Comparison of ENCODE assay signal across 10 cellular contexts in the genomic region with DNA sequence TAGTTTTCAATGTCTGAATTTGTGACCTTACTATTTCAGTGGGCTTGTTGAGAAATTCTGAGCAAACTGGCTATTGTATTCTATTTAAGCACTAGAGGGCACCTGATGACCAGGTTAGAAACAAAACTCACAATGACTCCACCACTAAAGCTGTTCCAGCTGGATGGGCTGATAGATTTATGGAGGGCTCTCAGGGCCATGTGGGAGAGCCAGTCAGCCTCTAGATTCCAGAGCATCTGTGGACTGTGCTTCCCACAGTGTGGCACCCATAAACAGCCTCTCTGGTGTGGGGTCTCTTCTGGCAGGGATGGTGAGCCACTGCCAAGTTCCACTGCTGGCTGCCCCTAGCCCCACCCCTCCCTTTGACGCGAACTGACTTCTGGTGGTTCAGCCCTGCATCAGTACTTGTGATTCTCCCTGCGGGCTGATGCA. TPM values are rescaled to one million over a fixed set of nuclear protein-coding genes. Genes with fewer than 3 reads are reported as not detected.
A peak's percentile ranks its signal among the peaks of the same experiment; 100 is the strongest.
DNase-seq lines count a peak whose midpoint lies in the region; ATAC-seq and TF ChIP-seq lines count a peak whose summit lies in the region.
"Had no signal": no experiment of that assay in that cellular context is flagged by ENCODE, and none has a peak within 500 bp of the region (broad histone marks: within the 10 kb centered on the region; RNA-seq: fewer than 3 reads in every experiment).

No MANE protein-coding gene starts in this region.

- H3K4me3 Mint-ChIP-seq in activated CD4-positive, alpha-beta T cell treated with anti-CD3 and anti-CD28 coated beads for 36 hours = no peak overlapping the region
- H3K4me3 Mint-ChIP-seq in progenitor cell of endocrine pancreas (ENCODE audit: low read depth) = no peak overlapping the region
- H3K4me3 Mint-ChIP-seq: CD4-positive, CD25-positive, alpha-beta regulatory T cell had no signal

- peaks cover 0 to 11% of the 10 kb centered on the region in 2 donors for H3K9me3 ChIP-seq in right atrium auricular region

- no peaks in the 10 kb centered on the region for H3K27me3 Mint-ChIP-seq in activated CD4-positive, alpha-beta T cell treated with anti-CD3 and anti-CD28 coated beads for 36 hours
- H3K27me3 Mint-ChIP-seq in progenitor cell of endocrine pancreas = no peaks in the 10 kb centered on the region
- H3K27me3 Mint-ChIP-seq: CD4-positive, CD25-positive, alpha-beta regulatory T cell had no signal

- intact Hi-C loops in activated CD4-positive, alpha-beta T cell treated with anti-CD3 and anti-CD28 coated beads for 36 hours (cut with DNase I, micrococcal nuclease) = loop anchor here in 1 of 2 experiments (1.0 to 5.0 kb wide), 2 partner anchors 722 to 1766 kb away; no protein-coding TSS in a partner anchor

- no peak overlapping the region for H3K27ac ChIP-seq in right atrium auricular region
- H3K27ac ChIP-seq: parathyroid adenoma had no signal

- no peaks in the 10 kb centered on the region for H3K4me1 Mint-ChIP-seq in activated CD4-positive, alpha-beta T cell treated with anti-CD3 and anti-CD28 coated beads for 36 hours
- no peaks in the 10 kb centered on the region for H3K4me1 Mint-ChIP-seq in progenitor cell of endocrine pancreas (ENCODE audit: low read depth)
- H3K4me1 Mint-ChIP-seq: CD4-positive, CD25-positive, alpha-beta regulatory T cell had no signal

- H3K36me3 Mint-ChIP-seq in activated CD4-positive, alpha-beta T cell treated with anti-CD3 and anti-CD28 coated beads for 36 hours (ENCODE audit: low read depth) = no peaks in the 10 kb centered on the region
- H3K36me3 Mint-ChIP-seq in progenitor cell of endocrine pancreas (ENCODE audit: insufficient read depth) = no peaks in the 10 kb centered on the region
- H3K36me3 Mint-ChIP-seq: CD4-positive, CD25-positive, alpha-beta regulatory T cell had no signal

- no peak overlapping the region for H3K27ac Mint-ChIP-seq in activated CD4-positive, alpha-beta T cell treated with anti-CD3 and anti-CD28 coated beads for 36 hours
- H3K27ac Mint-ChIP-seq in progenitor cell of endocrine pancreas = no peak overlapping the region
- H3K27ac Mint-ChIP-seq: CD4-positive, CD25-positive, alpha-beta regulatory T cell had no signal

- DNase-seq in activated CD4-positive, alpha-beta T cell treated with anti-CD3 and anti-CD28 coated beads for 36 hours = no peak
- DNase-seq in activated CD4-positive, alpha-beta T cell treated with anti-CD3 and anti-CD28 coated beads for 1 hour = no peak
- DNase-seq in NCI-H524 (lab: John Stamatoyannopoulos, UW) (peak; percentile 88 to 96), dedifferentiated amniotic fluid mesenchymal stem cell (ENCODE audit: extremely low spot score) (peak; percentile 56), progenitor cell of endocrine pancreas (ENCODE audit: low spot score, unreplicated experiment) (no peak), right atrium auricular region (ENCODE audit: low spot score) (no peak)
- DNase-seq: CD4-positive, CD25-positive, alpha-beta regulatory T cell had no signal

- peaks cover 8% of the 10 kb centered on the region for H3K9me3 Mint-ChIP-seq in activated CD4-positive, alpha-beta T cell treated with anti-CD3 and anti-CD28 coated beads for 36 hours (ENCODE audit: low read depth)
- no peaks in the 10 kb centered on the region for H3K9me3 Mint-ChIP-seq in progenitor cell of endocrine pancreas (ENCODE audit: low read depth)

- POLR2A ChIA-PET in activated CD4-positive, alpha-beta T cell treated with anti-CD3 and anti-CD28 coated beads for 36 hours (lab: Charles Lee) = no interaction called here

- TF ChIP-seq CTCF in progenitor cell of endocrine pancreas (IDR thresholded peaks at IDR 0.05; ENCODE audit: unreplicated experiment) (peak; percentile 59), right atrium auricular region (IDR thresholded peaks at IDR 0.05) (peak in 1 of 2 donors; percentile 44)

- H3K4me1 ChIP-seq in right atrium auricular region = peaks cover 0 to 5% of the 10 kb centered on the region in 2 donors
- H3K4me1 ChIP-seq: parathyroid adenoma had no signal

- CTCF ChIA-PET in activated CD4-positive, alpha-beta T cell treated with anti-CD3 and anti-CD28 coated beads for 36 hours (lab: Charles Lee) = interaction anchor here (1.4 kb wide), 1 partner anchor 249 kb away, joined by 5 read pairs; no protein-coding TSS in a partner anchor

- ATAC-seq in activated CD4-positive, alpha-beta T cell treated with anti-CD3 and anti-CD28 coated beads for 36 hours = peak; percentile 44
- ATAC-seq in GM21786 (IDR thresholded peaks at IDR 0.05; ENCODE audit: unreplicated experiment) (no peak), HG03469 (IDR thresholded peaks at IDR 0.05; ENCODE audit: unreplicated experiment) (no peak)

- H3K36me3 ChIP-seq in right atrium auricular region = no peaks in the 10 kb centered on the region

- no peak overlapping the region for H3K4me3 ChIP-seq in right atrium auricular region

- H3K27me3 ChIP-seq in right atrium auricular region = no peaks in the 10 kb centered on the region

RNA-seq across cellular contexts. Expression of a gene that starts 29.2 kb away (rescaled TPM):
- not detected for total RNA-seq in activated CD4-positive, alpha-beta T cell treated with anti-CD3 and anti-CD28 coated beads for 36 hours
- total RNA-seq in progenitor cell of endocrine pancreas (not detected in 2 replicates), right atrium auricular region (not detected)
- total RNA-seq: CD4-positive, CD25-positive, alpha-beta regulatory T cell had no signal

Comparison
In these comparisons a context has a peak if more than half of its experiments do, and no peak if none do; other contexts are left out.
1. DNase-seq: peak in NCI-H524 (2 of 2) and dedifferentiated amniotic fluid mesenchymal stem cell (single experiment); none in activated CD4-positive, alpha-beta T cell treated with anti-CD3 and anti-CD28 coated beads for 36 hours (single experiment), activated CD4-positive, alpha-beta T cell treated with anti-CD3 and anti-CD28 coated beads for 1 hour (single experiment), progenitor cell of endocrine pancreas (single experiment) and right atrium auricular region (single experiment).